ENCODE assay signal across 25 cellular contexts in the genomic region with DNA sequence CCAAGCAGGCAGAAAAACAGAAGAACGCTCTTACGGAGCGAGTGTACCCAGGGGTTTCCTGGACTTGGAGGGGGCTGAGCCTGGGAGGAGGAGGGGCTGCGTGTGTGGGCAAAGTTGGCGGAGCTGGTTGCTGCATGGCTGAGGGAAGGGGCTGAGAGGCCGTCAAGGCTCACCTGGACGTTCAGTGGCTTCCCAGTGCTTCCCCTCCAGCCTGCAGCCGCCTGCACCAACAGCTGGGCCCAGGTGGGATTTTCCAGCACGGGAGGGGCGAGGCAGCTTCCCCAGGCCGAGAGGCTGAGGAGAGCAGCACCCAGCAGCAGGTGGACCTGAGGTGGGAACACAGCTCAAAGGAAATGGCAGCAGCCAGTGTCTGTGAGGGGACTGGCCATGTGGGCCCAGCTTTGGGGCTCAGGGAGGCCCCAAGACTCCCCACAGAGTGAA.
A peak's percentile ranks its signal among the peaks of the same experiment; 100 is the strongest.
DNase-seq lines count a peak whose midpoint lies in the region; ATAC-seq, FAIRE-seq and TF ChIP-seq lines count a peak whose summit lies in the region.
"Had no signal": no experiment of that assay in that cellular context is flagged by ENCODE, and none has a peak within 500 bp of the region (broad histone marks: within the 10 kb centered on the region; RNA-seq: fewer than 3 reads in every experiment).

No MANE protein-coding gene starts in this region.

- no peaks in the 10 kb centered on the region for H3K36me3 Mint-ChIP-seq in nephron (ENCODE audit: low read depth)
- H3K36me3 Mint-ChIP-seq: activated CD8-positive, alpha-beta memory T cell treated with anti-CD3 and anti-CD28 coated beads, Interleukin-2, amount 10 ng/mL, durations not matched to agents 7 days and 5 days; naive thymus-derived CD4-positive, alpha-beta T cell had no signal

- no peak overlapping the region for H2BK12ac ChIP-seq in H1 (ENCODE audit: low read depth, low read length)

- H3K27me3 ChIP-seq in left ventricle myocardium inferior (ENCODE audit: low read depth): peaks cover 38% of the 10 kb centered on the region
- H3K27me3 ChIP-seq in H1 (replicated peaks in 1 of 4; ENCODE audit: control insufficient read depth in 3 of 4, extremely low read depth in 1 of 4, insufficient read depth in 3 of 4, low read length in 3 of 4): peaks cover 0 to 2% (median 0%) of the 10 kb centered on the region in 4 experiments; a peak in 1 of 7 replicates
- no peaks in the 10 kb centered on the region for H3K27me3 ChIP-seq in aorta (ENCODE audit: control insufficient read depth in 1 of 2, insufficient read depth in 2 of 2, low read length in 1 of 2)
- no peaks in the 10 kb centered on the region for H3K27me3 ChIP-seq in brain microvascular endothelial cell (replicated peaks)
- H3K27me3 ChIP-seq: BE2C, ovary, thyroid gland, vagina had no signal

- H3K27me3 Mint-ChIP-seq in nephron (ENCODE audit: low read depth): peaks cover 18% of the 10 kb centered on the region
- H3K27me3 Mint-ChIP-seq: activated CD8-positive, alpha-beta memory T cell treated with anti-CD3 and anti-CD28 coated beads, Interleukin-2, amount 10 ng/mL, durations not matched to agents 7 days and 5 days; stimulated activated naive CD8-positive, alpha-beta T cell treated with anti-CD3 and anti-CD28 coated beads, Interleukin-15, amount 100 ng/mL, for 72 hours had no signal

- no peak overlapping the region for H3K4ac ChIP-seq in H1 (replicated peaks; ENCODE audit: insufficient read length, low read depth, low read length)

- H4K5ac ChIP-seq in H1 (ENCODE audit: insufficient read length, low read depth, low read length): no peak overlapping the region

- intact Hi-C loops in left ventricle myocardium superior (cut with micrococcal nuclease) (no loop called here), left ventricle myocardium inferior (cut with micrococcal nuclease) (no loop called here), aorta (cut with DNase I) (no loop called here)

- no peak overlapping the region for H3K18ac ChIP-seq in H1 (ENCODE audit: extremely low read depth, low read length)

- in situ Hi-C loops in brain microvascular endothelial cell (cut with HindIII; ENCODE audit: low pct_ligation_motif_present, low sequenced_read_pairs): no loop called here

- no peaks in the 10 kb centered on the region; the same call in none of the 2 replicates for H3K79me1 ChIP-seq in H1 (ENCODE audit: low read depth, low read length)

- H2BK20ac ChIP-seq in H1 (ENCODE audit: low read length): no peak overlapping the region

- TF ChIP-seq RAD21 in H1 (IDR thresholded peaks at IDR 0.05 in 1 of 2, conservative IDR thresholded peaks at IDR 0.05 in 1 of 2; ENCODE audit: low read depth in 2 of 2, low read length in 2 of 2): no peak

- DNase-seq in left ventricle myocardium superior: peak; percentile 22
- DNase-seq in left ventricle myocardium inferior: no peak
- DNase-seq in H1 (ENCODE audit: low read depth in 1 of 2, low spot score in 2 of 2): peak in 1 of 2 experiments; percentile 45
- DNase-seq in aorta: peak; percentile 40 to 72
- DNase-seq in brain microvascular endothelial cell: no peak
- DNase-seq in activated CD4-positive, alpha-beta T cell treated with anti-CD3 and anti-CD28 coated beads for 1 hour: no peak
- DNase-seq in activated gamma-delta T cell treated with Interleukin-2 at 50 U/mL for 16 hours: no peak
- DNase-seq: ACHN; activated CD4-positive, alpha-beta T cell treated with anti-CD3 and anti-CD28 coated beads, Interleukin-2, amount 50 U/mL, for 1 hour; activated CD8-positive, alpha-beta memory T cell treated with anti-CD3 and anti-CD28 coated beads, Interleukin-2, amount 10 ng/mL, durations not matched to agents 7 days and 5 days; activated naive CD4-positive, alpha-beta T cell treated with anti-CD3 and anti-CD28 coated beads for 36 hours; activated T-cell treated with anti-CD3 and anti-CD28 coated beads, Interleukin-2, amount 50 U/mL, for 72 hours; BE2C; KG1; naive thymus-derived CD4-positive, alpha-beta T cell; NCI-H1092 treated with DMSO at 0.1 percent for 48 hours; NCI-H187; NCI-H2171; NCI-H510A; stimulated activated naive CD8-positive, alpha-beta T cell treated with anti-CD3 and anti-CD28 coated beads, Interleukin-15, amount 100 ng/mL, for 72 hours; thyroid gland had no signal

- H3K23me2 ChIP-seq in H1 (ENCODE audit: low read depth, low read length): no peaks in the 10 kb centered on the region

- no peak overlapping the region for H3K9ac ChIP-seq in H1 (replicated peaks in 1 of 4; ENCODE audit: extremely low read depth in 1 of 4, low read depth in 3 of 4, low read length in 3 of 4)

- ATAC-seq in left ventricle myocardium superior (no peak), aorta (ENCODE audit: low FRiP score) (no peak)
- ATAC-seq: activated CD8-positive, alpha-beta memory T cell treated with anti-CD3 and anti-CD28 coated beads, Interleukin-2, amount 10 ng/mL, durations not matched to agents 7 days and 5 days; activated T-cell treated with anti-CD3 and anti-CD28 coated beads, Interleukin-2, amount 50 U/mL, for 72 hours; naive thymus-derived CD4-positive, alpha-beta T cell; stimulated activated naive CD8-positive, alpha-beta T cell treated with anti-CD3 and anti-CD28 coated beads, Interleukin-15, amount 100 ng/mL, for 72 hours had no signal

- no peak for TF ChIP-seq POLR2A in H1 (IDR thresholded peaks at IDR 0.05; ENCODE audit: control extremely low read depth in 1 of 2, low read depth in 2 of 2, low read length in 2 of 2)

- TF ChIP-seq EP300 in H1 (IDR thresholded peaks at IDR 0.05; ENCODE audit: borderline replicate concordance in 1 of 2, low read depth in 2 of 2, low read length in 2 of 2): no peak

- H3K4me3 Mint-ChIP-seq in nephron: no peak overlapping the region
- H3K4me3 Mint-ChIP-seq: activated CD8-positive, alpha-beta memory T cell treated with anti-CD3 and anti-CD28 coated beads, Interleukin-2, amount 10 ng/mL, durations not matched to agents 7 days and 5 days; activated naive CD4-positive, alpha-beta T cell treated with anti-CD3 and anti-CD28 coated beads for 36 hours; activated T-cell treated with anti-CD3 and anti-CD28 coated beads, Interleukin-2, amount 50 U/mL, for 72 hours; naive thymus-derived CD4-positive, alpha-beta T cell; stimulated activated naive CD8-positive, alpha-beta T cell treated with anti-CD3 and anti-CD28 coated beads, Interleukin-15, amount 100 ng/mL, for 72 hours had no signal

- H4K91ac ChIP-seq in H1 (replicated peaks; ENCODE audit: insufficient read length, low read length): peak overlapping the region; percentile 15

- no peak overlapping the region for H2BK15ac ChIP-seq in H1 (ENCODE audit: low read length)

- H3K4me1 ChIP-seq in left ventricle myocardium inferior (peaks cover 16% of the 10 kb centered on the region), H1 (replicated peaks in 1 of 4; ENCODE audit: control insufficient read depth in 3 of 4, insufficient read depth in 4 of 4, low read length in 3 of 4) (peaks cover 0 to 14% (median 0%) of the 10 kb centered on the region in 4 experiments; a peak in 3 of 7 replicates), aorta (ENCODE audit: control insufficient read depth in 1 of 2, insufficient read depth in 2 of 2, low read length in 2 of 2) (no peaks in the 10 kb centered on the region)
- H3K4me1 ChIP-seq: BE2C, thyroid gland had no signal

- CTCF ChIA-PET in H1 (lab: Charles Lee; ENCODE audit: partially characterized antibody): interaction anchor here (1.5 kb wide), 2 partner anchors 16 to 80 kb away, joined by 3 read pairs; no protein-coding TSS in a partner anchor

- FAIRE-seq in H1 (lab: Jason Lieb, UNC): no peak
- FAIRE-seq: GM12891 had no signal

- H2BK5ac ChIP-seq in H1 (ENCODE audit: low read depth, low read length): no peak overlapping the region

- H3K23ac ChIP-seq in H1 (ENCODE audit: insufficient read length): no peak overlapping the region

- WGBS in H1 (ENCODE audit: extremely low coverage in 1 of 2, insufficient coverage in 1 of 2, insufficient read length in 1 of 2, insufficient replicate concordance in 2 of 2, low coverage in 1 of 2, low lambda C conversion rate in 2 of 2, missing lambda C conversion rate in 1 of 2), 2 experiments: 78% methylated on average over 10 of the region's 11 CpGs; no CpG with 5 or more reads in 1 of the 2 experiments
- WGBS in aorta, 2 donors: 88 to 93% methylated on average over 11 of the region's 11 CpGs

- no peak overlapping the region for H3K4me2 ChIP-seq in H1 (ENCODE audit: insufficient read depth in 1 of 2, low read depth in 2 of 2, low read length in 2 of 2)

- H3K9me3 Mint-ChIP-seq in nephron: no peaks in the 10 kb centered on the region
- H3K9me3 Mint-ChIP-seq: activated naive CD4-positive, alpha-beta T cell treated with anti-CD3 and anti-CD28 coated beads for 36 hours; activated T-cell treated with anti-CD3 and anti-CD28 coated beads, Interleukin-2, amount 50 U/mL, for 72 hours; naive thymus-derived CD4-positive, alpha-beta T cell; stimulated activated naive CD8-positive, alpha-beta T cell treated with anti-CD3 and anti-CD28 coated beads, Interleukin-15, amount 100 ng/mL, for 72 hours had no signal

- TF ChIP-seq CTCF in left ventricle myocardium inferior (IDR thresholded peaks at IDR 0.05; ENCODE audit: borderline replicate concordance): no peak
- TF ChIP-seq CTCF in H1 (IDR thresholded peaks at IDR 0.05; ENCODE audit: control extremely low read depth in 1 of 3, insufficient read depth in 1 of 3, low read depth in 1 of 3, low read length in 3 of 3): no peak
- TF ChIP-seq CTCF in nephron (IDR thresholded peaks at IDR 0.05; ENCODE audit: unreplicated experiment in 3 of 3): no peak
- TF ChIP-seq CTCF in brain microvascular endothelial cell (IDR thresholded peaks at IDR 0.05; ENCODE audit: low read depth, low read length, missing control alignments): no peak

- no peaks in the 10 kb centered on the region for H3K9me3 ChIP-seq in left ventricle myocardium inferior (replicated peaks)
- H3K9me3 ChIP-seq in H1 (ENCODE audit: insufficient read depth in 2 of 2, low read depth in 1 of 2, low read length in 1 of 2): peaks cover 0 to 5% of the 10 kb centered on the region in 2 experiments; a peak in 1 of 4 replicates
- no peaks in the 10 kb centered on the region for H3K9me3 ChIP-seq in aorta (ENCODE audit: control insufficient read depth, low read length)
- H3K9me3 ChIP-seq: BE2C, ovary, thyroid gland, vagina had no signal

- H3K4me3 ChIP-seq in left ventricle myocardium inferior: no peak overlapping the region
- H3K4me3 ChIP-seq in H1 (ENCODE audit: extremely low read depth in 1 of 4, insufficient read depth in 2 of 4, low read depth in 3 of 4, low read length in 4 of 4): no peak overlapping the region
- no peak overlapping the region for H3K4me3 ChIP-seq in aorta (ENCODE audit: low read length in 2 of 2)
- no peak overlapping the region for H3K4me3 ChIP-seq in brain microvascular endothelial cell (ENCODE audit: low read depth, low read length)
- H3K4me3 ChIP-seq: ovary, thyroid gland, vagina had no signal

- H3K27ac ChIP-seq in left ventricle myocardium inferior (replicated peaks) (no peak overlapping the region), H1 (ENCODE audit: low read depth, low read length) (no peak overlapping the region), aorta (ENCODE audit: low read depth in 1 of 2, low read length in 2 of 2) (no peak overlapping the region), brain microvascular endothelial cell (no peak overlapping the region)
- H3K27ac ChIP-seq: ovary, thyroid gland, vagina had no signal

- peaks cover 0 to 2% of the 10 kb centered on the region in 2 experiments for H4K20me1 ChIP-seq in H1 (replicated peaks in 1 of 2; ENCODE audit: control insufficient read depth in 1 of 2, insufficient read depth in 2 of 2, low read length in 2 of 2)

- no peak overlapping the region for H3K14ac ChIP-seq in H1 (ENCODE audit: insufficient read length)

- no peak overlapping the region for H2BK120ac ChIP-seq in H1 (replicated peaks; ENCODE audit: low read depth, low read length)

- H3K79me2 ChIP-seq in H1 (ENCODE audit: control insufficient read depth in 1 of 2, insufficient read depth in 2 of 2, low read length in 2 of 2): no peaks in the 10 kb centered on the region

- no peaks in the 10 kb centered on the region for H3K36me3 ChIP-seq in left ventricle myocardium inferior
- no peaks in the 10 kb centered on the region for H3K36me3 ChIP-seq in H1 (ENCODE audit: control insufficient read depth in 2 of 4, insufficient read depth in 4 of 4, low read length in 3 of 4)
- H3K36me3 ChIP-seq in aorta (ENCODE audit: control insufficient read depth in 1 of 2, insufficient read depth in 2 of 2, low read length in 1 of 2): no peaks in the 10 kb centered on the region
- H3K36me3 ChIP-seq in brain microvascular endothelial cell (replicated peaks): no peaks in the 10 kb centered on the region
- H3K36me3 ChIP-seq: BE2C, ovary, thyroid gland, vagina had no signal

- H3K27ac Mint-ChIP-seq in nephron: peak overlapping the region; percentile 57 to 70 (median 69)
- H3K27ac Mint-ChIP-seq: activated CD8-positive, alpha-beta memory T cell treated with anti-CD3 and anti-CD28 coated beads, Interleukin-2, amount 10 ng/mL, durations not matched to agents 7 days and 5 days; activated naive CD4-positive, alpha-beta T cell treated with anti-CD3 and anti-CD28 coated beads for 36 hours; activated T-cell treated with anti-CD3 and anti-CD28 coated beads, Interleukin-2, amount 50 U/mL, for 72 hours; naive thymus-derived CD4-positive, alpha-beta T cell; stimulated activated naive CD8-positive, alpha-beta T cell treated with anti-CD3 and anti-CD28 coated beads, Interleukin-15, amount 100 ng/mL, for 72 hours had no signal

- H2AK5ac ChIP-seq in H1 (ENCODE audit: low read depth, low read length): no peak overlapping the region

- H3K56ac ChIP-seq in H1 (replicated peaks; ENCODE audit: insufficient read length, low read depth, low read length): no peak overlapping the region

- no peak overlapping the region for H2AFZ ChIP-seq in H1 (ENCODE audit: low read length)

- POLR2A ChIA-PET in H1 (lab: Charles Lee; ENCODE audit: partially characterized antibody): no interaction called here

- H3K4me1 Mint-ChIP-seq in nephron: peaks cover 45% of the 10 kb centered on the region
- H3K4me1 Mint-ChIP-seq: activated CD8-positive, alpha-beta memory T cell treated with anti-CD3 and anti-CD28 coated beads, Interleukin-2, amount 10 ng/mL, durations not matched to agents 7 days and 5 days; naive thymus-derived CD4-positive, alpha-beta T cell; stimulated activated naive CD8-positive, alpha-beta T cell treated with anti-CD3 and anti-CD28 coated beads, Interleukin-15, amount 100 ng/mL, for 72 hours had no signal

- no peak overlapping the region for H4K8ac ChIP-seq in H1 (ENCODE audit: extremely low read depth, insufficient read depth, low read length)

Comparison
In these comparisons a context has a peak if more than half of its experiments do, and no peak if none do; other contexts are left out.
1. DNase-seq: peak in left ventricle myocardium superior (single experiment) and aorta (2 of 2); none in left ventricle myocardium inferior (single experiment), brain microvascular endothelial cell (single experiment), activated CD4-positive, alpha-beta T cell treated with anti-CD3 and anti-CD28 coated beads for 1 hour (single experiment) and activated gamma-delta T cell treated with Interleukin-2 at 50 U/mL for 16 hours (single experiment).